12 cellular contexts compared by ENCODE assay signal in genomic region chr7:127943541-127944521, GRCh38.
DNase-seq lines count a peak whose midpoint lies in the region; ATAC-seq and TF ChIP-seq lines count a peak whose summit lies in the region.
"Had no signal": no experiment of that assay in that cellular context is flagged by ENCODE, and none has a peak within 500 bp of the region (broad histone marks: within the 10 kb centered on the region; RNA-seq: fewer than 3 reads in every experiment).

No MANE protein-coding gene starts in this region.

- no peaks in the 10 kb centered on the region for H3K9me3 ChIP-seq in body of pancreas
- H3K9me3 ChIP-seq: uterus had no signal

- no peaks in the 10 kb centered on the region for H3K27me3 ChIP-seq in body of pancreas
- H3K27me3 ChIP-seq: uterus had no signal

- no peak overlapping the region for H3K4me3 ChIP-seq in body of pancreas
- H3K4me3 ChIP-seq: uterus had no signal

- H3K27ac ChIP-seq in body of pancreas: no peak overlapping the region
- H3K27ac ChIP-seq: uterus had no signal

- DNase-seq in DMS 273 treated with DMSO at 0.1 percent for 48 hours (lab: John Stamatoyannopoulos, UW): peak; percentile 25
- DNase-seq in NCI-H2029 treated with DMSO at 0.1 percent for 48 hours (lab: John Stamatoyannopoulos, UW): peak; percentile 31
- DNase-seq in body of pancreas: peak in 3 of 4 donors; percentile 19 to 23 (median 20)
- DNase-seq in myocyte (ENCODE audit: low read depth): peak; percentile 75
- DNase-seq in T-helper 1 cell: no peak
- DNase-seq: activated CD8-positive, alpha-beta memory T cell treated with anti-CD3 and anti-CD28 coated beads for 24 hours; activated naive CD8-positive, alpha-beta T cell treated with anti-CD3 and anti-CD28 coated beads, Interleukin-2, amount 50 U/mL, for 24 hours; COR-L47; uterus had no signal

- H3K36me3 ChIP-seq in body of pancreas (replicated peaks in 1 of 2; ENCODE audit: insufficient read depth in 1 of 2, low read depth in 2 of 2): no peaks in the 10 kb centered on the region
- H3K36me3 ChIP-seq: uterus had no signal

- TF ChIP-seq POLR2A in body of pancreas (IDR thresholded peaks at IDR 0.05): no peak

- no peak for ATAC-seq in body of pancreas
- no peak for ATAC-seq in GM21825 (IDR thresholded peaks at IDR 0.05; ENCODE audit: unreplicated experiment)
- no peak for ATAC-seq in HG03460 (IDR thresholded peaks at IDR 0.05; ENCODE audit: unreplicated experiment)
- no peak for ATAC-seq in HG02571 (IDR thresholded peaks at IDR 0.05; ENCODE audit: unreplicated experiment)
- ATAC-seq: activated naive CD8-positive, alpha-beta T cell treated with anti-CD3 and anti-CD28 coated beads, Interleukin-2, amount 50 U/mL, for 24 hours had no signal

- H3K4me1 ChIP-seq in body of pancreas: no peaks in the 10 kb centered on the region
- H3K4me1 ChIP-seq: uterus had no signal

- intact Hi-C loops in body of pancreas (cut with DNase I): no loop called here

- WGBS in body of pancreas, 2 donors: 73 to 83% methylated on average over 16 of the region's 16 CpGs

- no peak for TF ChIP-seq CTCF in body of pancreas (IDR thresholded peaks at IDR 0.05)

Comparison
In these comparisons a context has a peak if more than half of its experiments do, and no peak if none do; other contexts are left out.
1. DNase-seq: peak in DMS 273 treated with DMSO at 0.1 percent for 48 hours (single experiment), NCI-H2029 treated with DMSO at 0.1 percent for 48 hours (single experiment), body of pancreas (3 of 4) and myocyte (single experiment); none in T-helper 1 cell (0 of 5).